1 cellular context compared by ENCODE assay signal in the genomic region with DNA sequence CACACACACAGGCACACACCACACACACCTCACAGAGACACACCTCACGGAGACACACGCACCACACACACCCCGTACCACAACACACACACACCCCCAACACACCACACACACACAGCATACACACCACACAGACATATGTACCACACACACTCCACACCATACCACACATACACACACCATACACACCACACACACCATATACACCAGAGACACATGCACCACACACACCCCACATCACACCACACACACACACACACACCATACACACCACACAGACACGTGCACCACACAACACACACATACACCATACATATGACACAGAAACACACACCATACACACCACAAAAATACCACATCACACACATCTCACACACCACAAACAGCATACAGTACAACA.
A peak's percentile ranks its signal among the peaks of the same experiment; 100 is the strongest.
TF ChIP-seq lines count a peak whose summit lies in the region.

No MANE protein-coding gene starts in this region.

TF ChIP-seq in HepG2, 621 proteins besides CTCF, POLR2A, EP300 and RAD21 (continued from another document):
- TF ChIP-seq, protein P1, sequence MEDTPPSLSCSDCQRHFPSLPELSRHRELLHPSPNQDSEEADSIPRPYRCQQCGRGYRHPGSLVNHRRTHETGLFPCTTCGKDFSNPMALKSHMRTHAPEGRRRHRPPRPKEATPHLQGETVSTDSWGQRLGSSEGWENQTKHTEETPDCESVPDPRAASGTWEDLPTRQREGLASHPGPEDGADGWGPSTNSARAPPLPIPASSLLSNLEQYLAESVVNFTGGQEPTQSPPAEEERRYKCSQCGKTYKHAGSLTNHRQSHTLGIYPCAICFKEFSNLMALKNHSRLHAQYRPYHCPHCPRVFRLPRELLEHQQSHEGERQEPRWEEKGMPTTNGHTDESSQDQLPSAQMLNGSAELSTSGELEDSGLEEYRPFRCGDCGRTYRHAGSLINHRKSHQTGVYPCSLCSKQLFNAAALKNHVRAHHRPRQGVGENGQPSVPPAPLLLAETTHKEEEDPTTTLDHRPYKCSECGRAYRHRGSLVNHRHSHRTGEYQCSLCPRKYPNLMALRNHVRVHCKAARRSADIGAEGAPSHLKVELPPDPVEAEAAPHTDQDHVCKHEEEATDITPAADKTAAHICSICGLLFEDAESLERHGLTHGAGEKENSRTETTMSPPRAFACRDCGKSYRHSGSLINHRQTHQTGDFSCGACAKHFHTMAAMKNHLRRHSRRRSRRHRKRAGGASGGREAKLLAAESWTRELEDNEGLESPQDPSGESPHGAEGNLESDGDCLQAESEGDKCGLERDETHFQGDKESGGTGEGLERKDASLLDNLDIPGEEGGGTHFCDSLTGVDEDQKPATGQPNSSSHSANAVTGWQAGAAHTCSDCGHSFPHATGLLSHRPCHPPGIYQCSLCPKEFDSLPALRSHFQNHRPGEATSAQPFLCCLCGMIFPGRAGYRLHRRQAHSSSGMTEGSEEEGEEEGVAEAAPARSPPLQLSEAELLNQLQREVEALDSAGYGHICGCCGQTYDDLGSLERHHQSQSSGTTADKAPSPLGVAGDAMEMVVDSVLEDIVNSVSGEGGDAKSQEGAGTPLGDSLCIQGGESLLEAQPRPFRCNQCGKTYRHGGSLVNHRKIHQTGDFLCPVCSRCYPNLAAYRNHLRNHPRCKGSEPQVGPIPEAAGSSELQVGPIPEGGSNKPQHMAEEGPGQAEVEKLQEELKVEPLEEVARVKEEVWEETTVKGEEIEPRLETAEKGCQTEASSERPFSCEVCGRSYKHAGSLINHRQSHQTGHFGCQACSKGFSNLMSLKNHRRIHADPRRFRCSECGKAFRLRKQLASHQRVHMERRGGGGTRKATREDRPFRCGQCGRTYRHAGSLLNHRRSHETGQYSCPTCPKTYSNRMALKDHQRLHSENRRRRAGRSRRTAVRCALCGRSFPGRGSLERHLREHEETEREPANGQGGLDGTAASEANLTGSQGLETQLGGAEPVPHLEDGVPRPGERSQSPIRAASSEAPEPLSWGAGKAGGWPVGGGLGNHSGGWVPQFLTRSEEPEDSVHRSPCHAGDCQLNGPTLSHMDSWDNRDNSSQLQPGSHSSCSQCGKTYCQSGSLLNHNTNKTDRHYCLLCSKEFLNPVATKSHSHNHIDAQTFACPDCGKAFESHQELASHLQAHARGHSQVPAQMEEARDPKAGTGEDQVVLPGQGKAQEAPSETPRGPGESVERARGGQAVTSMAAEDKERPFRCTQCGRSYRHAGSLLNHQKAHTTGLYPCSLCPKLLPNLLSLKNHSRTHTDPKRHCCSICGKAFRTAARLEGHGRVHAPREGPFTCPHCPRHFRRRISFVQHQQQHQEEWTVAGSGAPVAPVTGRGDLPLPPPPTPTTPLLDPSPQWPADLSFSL (CRISPR knock-in tag; IDR thresholded peaks at IDR 0.05): peak; percentile 88
- TF ChIP-seq NONO (IDR thresholded peaks at IDR 0.05): no peak
- TF ChIP-seq NONO (CRISPR knock-in tag; conservative IDR thresholded peaks at IDR 0.05): no peak
- TF ChIP-seq, protein P2, sequence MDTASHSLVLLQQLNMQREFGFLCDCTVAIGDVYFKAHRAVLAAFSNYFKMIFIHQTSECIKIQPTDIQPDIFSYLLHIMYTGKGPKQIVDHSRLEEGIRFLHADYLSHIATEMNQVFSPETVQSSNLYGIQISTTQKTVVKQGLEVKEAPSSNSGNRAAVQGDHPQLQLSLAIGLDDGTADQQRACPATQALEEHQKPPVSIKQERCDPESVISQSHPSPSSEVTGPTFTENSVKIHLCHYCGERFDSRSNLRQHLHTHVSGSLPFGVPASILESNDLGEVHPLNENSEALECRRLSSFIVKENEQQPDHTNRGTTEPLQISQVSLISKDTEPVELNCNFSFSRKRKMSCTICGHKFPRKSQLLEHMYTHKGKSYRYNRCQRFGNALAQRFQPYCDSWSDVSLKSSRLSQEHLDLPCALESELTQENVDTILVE (CRISPR knock-in tag; IDR thresholded peaks at IDR 0.05): no peak
- TF ChIP-seq ZNF652 (CRISPR knock-in tag; IDR thresholded peaks at IDR 0.05; ENCODE audit: borderline replicate concordance, low read depth): no peak
- no peak for TF ChIP-seq ZNF430 (CRISPR knock-in tag; IDR thresholded peaks at IDR 0.05)
- TF ChIP-seq, protein P3, sequence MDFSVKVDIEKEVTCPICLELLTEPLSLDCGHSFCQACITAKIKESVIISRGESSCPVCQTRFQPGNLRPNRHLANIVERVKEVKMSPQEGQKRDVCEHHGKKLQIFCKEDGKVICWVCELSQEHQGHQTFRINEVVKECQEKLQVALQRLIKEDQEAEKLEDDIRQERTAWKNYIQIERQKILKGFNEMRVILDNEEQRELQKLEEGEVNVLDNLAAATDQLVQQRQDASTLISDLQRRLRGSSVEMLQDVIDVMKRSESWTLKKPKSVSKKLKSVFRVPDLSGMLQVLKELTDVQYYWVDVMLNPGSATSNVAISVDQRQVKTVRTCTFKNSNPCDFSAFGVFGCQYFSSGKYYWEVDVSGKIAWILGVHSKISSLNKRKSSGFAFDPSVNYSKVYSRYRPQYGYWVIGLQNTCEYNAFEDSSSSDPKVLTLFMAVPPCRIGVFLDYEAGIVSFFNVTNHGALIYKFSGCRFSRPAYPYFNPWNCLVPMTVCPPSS (IDR thresholded peaks at IDR 0.05): peak; percentile 16; the same call in 1 of the 2 replicates
- no peak for TF ChIP-seq HOMEZ (CRISPR knock-in tag; IDR thresholded peaks at IDR 0.05; ENCODE audit: low read depth)
- peak; percentile 59; the same call in 1 of the 2 replicates for TF ChIP-seq ZNF207 (IDR thresholded peaks at IDR 0.05; ENCODE audit: borderline replicate concordance)
- no peak for TF ChIP-seq ZFAT (CRISPR knock-in tag; conservative IDR thresholded peaks at IDR 0.05)
- no peak for TF ChIP-seq HOXD1 (CRISPR knock-in tag; IDR thresholded peaks at IDR 0.05)
- TF ChIP-seq, protein P4, sequence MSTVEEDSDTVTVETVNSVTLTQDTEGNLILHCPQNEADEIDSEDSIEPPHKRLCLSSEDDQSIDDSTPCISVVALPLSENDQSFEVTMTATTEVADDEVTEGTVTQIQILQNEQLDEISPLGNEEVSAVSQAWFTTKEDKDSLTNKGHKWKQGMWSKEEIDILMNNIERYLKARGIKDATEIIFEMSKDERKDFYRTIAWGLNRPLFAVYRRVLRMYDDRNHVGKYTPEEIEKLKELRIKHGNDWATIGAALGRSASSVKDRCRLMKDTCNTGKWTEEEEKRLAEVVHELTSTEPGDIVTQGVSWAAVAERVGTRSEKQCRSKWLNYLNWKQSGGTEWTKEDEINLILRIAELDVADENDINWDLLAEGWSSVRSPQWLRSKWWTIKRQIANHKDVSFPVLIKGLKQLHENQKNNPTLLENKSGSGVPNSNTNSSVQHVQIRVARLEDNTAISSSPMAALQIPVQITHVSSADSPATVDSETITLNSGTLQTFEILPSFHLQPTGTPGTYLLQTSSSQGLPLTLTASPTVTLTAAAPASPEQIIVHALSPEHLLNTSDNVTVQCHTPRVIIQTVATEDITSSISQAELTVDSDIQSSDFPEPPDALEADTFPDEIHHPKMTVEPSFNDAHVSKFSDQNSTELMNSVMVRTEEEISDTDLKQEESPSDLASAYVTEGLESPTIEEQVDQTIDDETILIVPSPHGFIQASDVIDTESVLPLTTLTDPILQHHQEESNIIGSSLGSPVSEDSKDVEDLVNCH (CRISPR knock-in tag; IDR thresholded peaks at IDR 0.05): no peak
- no peak for TF ChIP-seq ZNF703 (CRISPR knock-in tag; IDR thresholded peaks at IDR 0.05; ENCODE audit: borderline replicate concordance)
- no peak for TF ChIP-seq SAP130 (CRISPR knock-in tag; IDR thresholded peaks at IDR 0.05; ENCODE audit: low read depth)
- TF ChIP-seq TBP (CRISPR knock-in tag; IDR thresholded peaks at IDR 0.05): no peak
- TF ChIP-seq PRPF4 (IDR thresholded peaks at IDR 0.05; ENCODE audit: low read depth, low read length, poor library complexity, severe bottlenecking): no peak
- no peak for TF ChIP-seq ZNF143 (CRISPR knock-in tag; IDR thresholded peaks at IDR 0.05)
- TF ChIP-seq MIER2 (CRISPR knock-in tag; IDR thresholded peaks at IDR 0.05): no peak
- no peak for TF ChIP-seq BRCA1 (CRISPR knock-in tag; IDR thresholded peaks at IDR 0.05)
- TF ChIP-seq MEIS2 (CRISPR knock-in tag; IDR thresholded peaks at IDR 0.05): no peak
- TF ChIP-seq HOXA5 (CRISPR knock-in tag; IDR thresholded peaks at IDR 0.05): no peak
- TF ChIP-seq, protein P5, sequence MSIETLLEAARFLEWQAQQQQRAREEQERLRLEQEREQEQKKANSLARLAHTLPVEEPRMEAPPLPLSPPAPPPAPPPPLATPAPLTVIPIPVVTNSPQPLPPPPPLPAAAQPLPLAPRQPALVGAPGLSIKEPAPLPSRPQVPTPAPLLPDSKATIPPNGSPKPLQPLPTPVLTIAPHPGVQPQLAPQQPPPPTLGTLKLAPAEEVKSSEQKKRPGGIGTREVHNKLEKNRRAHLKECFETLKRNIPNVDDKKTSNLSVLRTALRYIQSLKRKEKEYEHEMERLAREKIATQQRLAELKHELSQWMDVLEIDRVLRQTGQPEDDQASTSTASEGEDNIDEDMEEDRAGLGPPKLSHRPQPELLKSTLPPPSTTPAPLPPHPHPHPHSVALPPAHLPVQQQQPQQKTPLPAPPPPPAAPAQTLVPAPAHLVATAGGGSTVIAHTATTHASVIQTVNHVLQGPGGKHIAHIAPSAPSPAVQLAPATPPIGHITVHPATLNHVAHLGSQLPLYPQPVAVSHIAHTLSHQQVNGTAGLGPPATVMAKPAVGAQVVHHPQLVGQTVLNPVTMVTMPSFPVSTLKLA (IDR thresholded peaks at IDR 0.05): peak; percentile 40
- TF ChIP-seq ZNF580 (CRISPR knock-in tag; IDR thresholded peaks at IDR 0.05; ENCODE audit: borderline replicate concordance, low read depth): no peak
- TF ChIP-seq NFE2L1 (CRISPR knock-in tag; IDR thresholded peaks at IDR 0.05; ENCODE audit: borderline replicate concordance): no peak
